In the genomic region with DNA sequence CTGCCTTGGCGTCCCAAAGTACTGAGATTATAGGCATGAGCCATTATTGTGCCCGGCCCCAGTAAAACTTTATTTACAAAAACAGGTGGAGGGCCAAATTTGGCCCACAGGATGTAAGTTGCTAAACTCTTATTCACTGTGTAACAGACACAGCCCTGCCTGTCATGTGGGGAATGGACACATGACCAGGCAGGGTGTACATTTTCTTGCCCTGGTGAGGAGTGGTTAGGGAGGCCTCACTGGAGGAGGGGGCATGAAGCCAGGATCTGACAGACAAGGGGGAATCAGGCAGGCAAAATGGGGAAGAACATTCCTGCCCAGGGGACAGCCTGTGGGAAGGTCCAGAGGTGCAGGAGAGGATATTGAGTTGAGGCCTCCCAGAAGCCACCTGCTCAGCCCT, we compare ENCODE assay signal across 23 cellular contexts. TPM values are rescaled to one million over a fixed set of nuclear protein-coding genes. Genes with fewer than 3 reads are reported as not detected.
DNase-seq lines count a peak whose midpoint lies in the region; ATAC-seq and TF ChIP-seq lines count a peak whose summit lies in the region.
"Had no signal": no experiment of that assay in that cellular context is flagged by ENCODE, and none has a peak within 500 bp of the region (broad histone marks: within the 10 kb centered on the region; RNA-seq: fewer than 3 reads in every experiment).

No MANE protein-coding gene starts in this region.

- CTCF ChIA-PET in IMR-90 (lab: Yijun Ruan, JAX), result no interaction called here

- H3K56ac ChIP-seq in IMR-90 (ENCODE audit: extremely low read depth, insufficient read depth, low read length), result no peak overlapping the region

- H3K14ac ChIP-seq in IMR-90 (replicated peaks; ENCODE audit: low read depth, low read length), result no peak overlapping the region

- H3K18ac ChIP-seq in IMR-90 (ENCODE audit: low read depth, low read length), result no peak overlapping the region

- intact Hi-C loops in IMR-90 (cut with micrococcal nuclease), result no loop called here
- intact Hi-C loops in psoas muscle (cut with DNase I), result no loop called here
- intact Hi-C loops in Right ventricle myocardium superior (cut with DNase I), result no loop called here

- no peak overlapping the region for H3K4me2 ChIP-seq in IMR-90 (ENCODE audit: low read depth, low read length)

- no peak overlapping the region for H2AK9ac ChIP-seq in IMR-90 (replicated peaks; ENCODE audit: low read depth, low read length, poor library complexity)

- no peak overlapping the region for H2BK15ac ChIP-seq in IMR-90 (ENCODE audit: low read depth, low read length)

- POLR2A ChIA-PET in IMR-90 (lab: Charles Lee; ENCODE audit: unreplicated experiment), result no interaction called here

- no peak for DNase-seq in IMR-90
- peak; percentile 28 for DNase-seq in amniotic epithelial cell (ENCODE audit: low read depth)
- no peak for DNase-seq in psoas muscle
- DNase-seq in RPMI8226, result no peak
- DNase-seq in Right ventricle myocardium superior, result no peak
- DNase-seq: activated CD4-positive, alpha-beta memory T cell treated with anti-CD3 and anti-CD28 coated beads for 36 hours; activated gamma-delta T cell; activated T-cell treated with anti-CD3 and anti-CD28 coated beads for 4 hours; CD8-positive, alpha-beta T cell; DMS53; heart right ventricle; immature natural killer cell; left ventricle myocardium inferior; NCI-H187; NCI-H226; SJCRH30; spleen; stimulated activated CD4-positive, alpha-beta T cell treated with anti-CD3 and anti-CD28 coated beads, Interleukin-4, amount 100 ng/mL, for 4 hours; T-helper 17 cell had no signal

- peak overlapping the region; percentile 15; the same call in 1 of the 2 replicates for H2AK5ac ChIP-seq in IMR-90 (ENCODE audit: low read depth, low read length)

- TF ChIP-seq RAD21 in IMR-90 (IDR thresholded peaks at IDR 0.05; ENCODE audit: low read length), result no peak

- peak overlapping the region; percentile 17 for H2BK5ac ChIP-seq in IMR-90 (ENCODE audit: low read depth, low read length, poor library complexity, severe bottlenecking)

- no peak overlapping the region for H2AFZ ChIP-seq in IMR-90 (replicated peaks; ENCODE audit: low read length, poor library complexity)

- TF ChIP-seq CTCF in IMR-90 (conservative IDR thresholded peaks at IDR 0.05; ENCODE audit: low read depth, low read length) (no peak), psoas muscle (IDR thresholded peaks at IDR 0.05) (no peak)

- H3K4ac ChIP-seq in IMR-90 (ENCODE audit: low read depth, low read length), result no peak overlapping the region

- H3K9me3 ChIP-seq in IMR-90 (ENCODE audit: control insufficient read depth, insufficient read depth, low read length) (no peaks in the 10 kb centered on the region), psoas muscle (no peaks in the 10 kb centered on the region)
- H3K9me3 ChIP-seq: heart right ventricle, left ventricle myocardium inferior, SJCRH30, spleen had no signal

- H3K27me3 ChIP-seq in IMR-90 (ENCODE audit: control insufficient read depth, insufficient read depth, low read length) (no peaks in the 10 kb centered on the region), psoas muscle (ENCODE audit: insufficient read depth in 3 of 3, low read length in 2 of 3) (no peaks in the 10 kb centered on the region)
- H3K27me3 ChIP-seq: heart right ventricle, SJCRH30, spleen had no signal

- H4K91ac ChIP-seq in IMR-90 (ENCODE audit: insufficient read depth, low read depth, low read length), result peak overlapping the region; percentile 9; the same call in 1 of the 2 replicates

- H3K79me1 ChIP-seq in IMR-90 (ENCODE audit: low read depth in 1 of 2, low read length in 2 of 2), result peaks cover 19 to 74% of the 10 kb centered on the region in 2 experiments

- peaks cover 13% of the 10 kb centered on the region for H3K9me1 ChIP-seq in IMR-90 (ENCODE audit: insufficient read depth, low read length)

- H3K4me3 ChIP-seq in IMR-90 (ENCODE audit: insufficient read depth, low read depth, low read length), result no peak overlapping the region
- H3K4me3 ChIP-seq in psoas muscle, result no peak overlapping the region
- H3K4me3 ChIP-seq: heart right ventricle, left ventricle myocardium inferior, SJCRH30, spleen had no signal

- ATAC-seq in IMR-90 (ENCODE audit: low read depth), result no peak
- ATAC-seq in psoas muscle, result no peak
- no peak for ATAC-seq in Right ventricle myocardium superior (ENCODE audit: poor library complexity)
- ATAC-seq in SK-N-SH treated with all-trans-retinoic acid at 6 μM for 48 hours, result no peak
- ATAC-seq: CD8-positive, alpha-beta T cell; T-helper 17 cell had no signal

- H4K8ac ChIP-seq in IMR-90 (ENCODE audit: low read depth in 2 of 2, low read length in 2 of 2), result peak overlapping the region in 1 of 2 experiments; percentile 14; a peak in 1 of 4 replicates

- no peak overlapping the region for H3K23ac ChIP-seq in IMR-90 (ENCODE audit: low read depth, low read length)

- WGBS in IMR-90 (ENCODE audit: extremely low coverage in 2 of 2, insufficient read length in 1 of 2), 2 experiments, result 100% methylated on average over 1 of the region's 2 CpGs; no CpG with 5 or more reads in 1 of the 2 experiments
- WGBS in psoas muscle, 3 donors, result 93 to 95% (median 94%) methylated on average over 2 of the region's 2 CpGs

- no peak overlapping the region for H2BK20ac ChIP-seq in IMR-90 (ENCODE audit: low read depth, low read length)

- no peak overlapping the region for H3K9ac ChIP-seq in IMR-90 (ENCODE audit: low read depth, low read length)

- in situ Hi-C loops in IMR-90 (cut with MboI; ENCODE audit: low sequenced_read_pairs), result no loop called here

- no peak for TF ChIP-seq POLR2A in IMR-90 (IDR thresholded peaks at IDR 0.05; ENCODE audit: low read depth, low read length)

- peaks cover 20% of the 10 kb centered on the region for H4K20me1 ChIP-seq in IMR-90 (ENCODE audit: insufficient read depth, low read length)

- H2BK120ac ChIP-seq in IMR-90 (ENCODE audit: low read depth, low read length), result no peak overlapping the region

- H3K36me3 ChIP-seq in IMR-90 (ENCODE audit: control insufficient read depth, insufficient read depth, low read length), result peaks cover 27% of the 10 kb centered on the region
- H3K36me3 ChIP-seq in psoas muscle (ENCODE audit: insufficient read depth in 1 of 2, low read depth in 1 of 2), result peaks cover 0 to 48% of the 10 kb centered on the region in 2 donors
- H3K36me3 ChIP-seq: SJCRH30 had no signal

- H3K27ac ChIP-seq in IMR-90 (ENCODE audit: insufficient read depth, low read length) (no peak overlapping the region), psoas muscle (peak overlapping the region; percentile 9)
- H3K27ac ChIP-seq: heart right ventricle, left ventricle myocardium inferior, SJCRH30 had no signal

- dilution Hi-C loops in IMR-90 (cut with HindIII; ENCODE audit: low sequenced_read_pairs, unreplicated experiment), result no loop called here

- BruUV-seq in IMR-90 (replicated peaks; lab: Mats Ljungman, UMichigan), result no TSS peak

- H3K4me1 ChIP-seq in IMR-90 (ENCODE audit: control insufficient read depth, insufficient read depth, low read length) (peaks cover 18% of the 10 kb centered on the region), psoas muscle (peaks cover 8% of the 10 kb centered on the region)
- H3K4me1 ChIP-seq: SJCRH30 had no signal

- H4K5ac ChIP-seq in IMR-90 (ENCODE audit: low read depth, low read length), result no peak overlapping the region

TF ChIP-seq in SK-N-SH treated with all-trans-retinoic acid at 6 μM for 48 hours, 23 proteins besides CTCF, POLR2A, EP300 and RAD21 (continues in another document):
- no peak for TF ChIP-seq GLIS3 (CRISPR knock-in tag; IDR thresholded peaks at IDR 0.05)
- no peak for TF ChIP-seq ZC3H10 (CRISPR knock-in tag; IDR thresholded peaks at IDR 0.05)
- TF ChIP-seq RARB (CRISPR knock-in tag; IDR thresholded peaks at IDR 0.05), result no peak
- no peak for TF ChIP-seq PPARA (CRISPR knock-in tag; IDR thresholded peaks at IDR 0.05; ENCODE audit: borderline replicate concordance)

RNA-seq across cellular contexts. Expression of gene PGLS, which starts 7.4 kb away (rescaled TPM):
- total RNA-seq in IMR-90 (2012; rRNA removed), result 33.9 and 37.2 TPM in 2 replicates
- polyA plus RNA-seq in IMR-90 (2012; rRNA removed), result 74.3 and 92.0 TPM in 2 replicates
- polyA plus RNA-seq in IMR-90 (2012; cell fraction: cytosol; rRNA removed), result 161 and 165 TPM in 2 replicates
- 71.3 and 138 TPM in 2 replicates for polyA plus RNA-seq in IMR-90 (2012; cell fraction: nucleus; rRNA removed; ENCODE audit: low replicate concordance)
- total RNA-seq in psoas muscle, result 10 to 100 TPM; 14.8 to 17.3 (median 16.3) TPM
- polyA plus RNA-seq in psoas muscle, result 10 to 100 TPM; 11.7 to 53.5 (median 18.3) TPM
- total RNA-seq in Right ventricle myocardium superior, result 19.6 TPM

RNA-seq across cellular contexts. Expression of gene SLC27A1, which starts 33.7 kb away (rescaled TPM):
- 4.8 and 5.6 TPM in 2 replicates for total RNA-seq in IMR-90 (2012; rRNA removed)
- polyA plus RNA-seq in IMR-90 (2012; rRNA removed), result 12.9 and 15.6 TPM in 2 replicates
- 11.1 and 18.4 TPM in 2 replicates for polyA plus RNA-seq in IMR-90 (2012; cell fraction: cytosol; rRNA removed)
- polyA plus RNA-seq in IMR-90 (2012; cell fraction: nucleus; rRNA removed; ENCODE audit: low replicate concordance), result 37.7 and 82.2 TPM in 2 replicates
- total RNA-seq in psoas muscle, result 10 to 100 TPM; 18.4 to 40.1 (median 27.9) TPM
- 10 to 100 TPM; 11.8 to 30.6 (median 24.1) TPM for polyA plus RNA-seq in psoas muscle
- total RNA-seq in Right ventricle myocardium superior, result 64.2 TPM

RNA-seq across cellular contexts. Expression of gene NXNL1, which starts 43.3 kb away (rescaled TPM):
- total RNA-seq in IMR-90 (2012; rRNA removed) (not detected in 2 replicates), psoas muscle (1 to 10 TPM in 1 of 4 donors, under 1 TPM in 3; 0.43 to 1.0 (median 0.72) TPM), Right ventricle myocardium superior (0.24 TPM)
- polyA plus RNA-seq in IMR-90 (2012; rRNA removed) (not detected in 2 replicates), psoas muscle (under 1 TPM in 2 of 3 donors, not detected in 1; 0.14 to 0.64 TPM)
- polyA plus RNA-seq in IMR-90 (2012; cell fraction: cytosol; rRNA removed), result not detected in 2 replicates
- polyA plus RNA-seq in IMR-90 (2012; cell fraction: nucleus; rRNA removed; ENCODE audit: low replicate concordance), result not detected in 2 replicates
- total RNA-seq: activated CD4-positive, alpha-beta memory T cell treated with anti-CD3 and anti-CD28 coated beads for 36 hours; bronchial epithelial cell; CD8-positive, alpha-beta T cell; mononuclear cell; SJCRH30; spleen; T-helper 17 cell had no signal
- polyA plus RNA-seq: IgD-negative memory B cell, immature natural killer cell, spleen had no signal

RNA-seq across cellular contexts. Expression of gene COLGALT1, which starts 51.4 kb away (rescaled TPM):
- total RNA-seq in IMR-90 (2012; rRNA removed), result 74.2 and 77.1 TPM in 2 replicates
- polyA plus RNA-seq in IMR-90 (2012; rRNA removed), result 117 and 124 TPM in 2 replicates
- polyA plus RNA-seq in IMR-90 (2012; cell fraction: cytosol; rRNA removed), result 127 and 204 TPM in 2 replicates
- polyA plus RNA-seq in IMR-90 (2012; cell fraction: nucleus; rRNA removed; ENCODE audit: low replicate concordance), result 103 and 152 TPM in 2 replicates
- 10 to 100 TPM; 19.8 to 27.7 (median 23.3) TPM for total RNA-seq in psoas muscle
- polyA plus RNA-seq in psoas muscle, result 10 to 100 TPM; 15.3 to 34.8 (median 21.4) TPM
- 29.9 TPM for total RNA-seq in Right ventricle myocardium superior

RNA-seq across cellular contexts. Expression of gene TMEM221, which starts 55.6 kb away (rescaled TPM):
- not detected in 2 replicates for total RNA-seq in IMR-90 (2012; rRNA removed)
- 0.06 and 0.12 TPM in 2 replicates for polyA plus RNA-seq in IMR-90 (2012; rRNA removed)
- polyA plus RNA-seq in IMR-90 (2012; cell fraction: cytosol; rRNA removed), result 0.08 and 0.11 TPM in 2 replicates
- 0.04 and 0.11 TPM in 2 replicates for polyA plus RNA-seq in IMR-90 (2012; cell fraction: nucleus; rRNA removed; ENCODE audit: low replicate concordance)
- total RNA-seq in psoas muscle, result under 1 TPM in 1 of 4 donors, not detected in 3; 0.39 TPM
- under 1 TPM in 2 of 3 donors, not detected in 1; 0.04 to 0.25 TPM for polyA plus RNA-seq in psoas muscle
- total RNA-seq in Right ventricle myocardium superior, result 0.11 TPM
- total RNA-seq: activated CD4-positive, alpha-beta memory T cell treated with anti-CD3 and anti-CD28 coated beads for 36 hours; bronchial epithelial cell; CD8-positive, alpha-beta T cell; mononuclear cell; spleen; T-helper 17 cell had no signal
- polyA plus RNA-seq: IgD-negative memory B cell had no signal
